8 cellular contexts compared by ENCODE assay signal in the genomic region with DNA sequence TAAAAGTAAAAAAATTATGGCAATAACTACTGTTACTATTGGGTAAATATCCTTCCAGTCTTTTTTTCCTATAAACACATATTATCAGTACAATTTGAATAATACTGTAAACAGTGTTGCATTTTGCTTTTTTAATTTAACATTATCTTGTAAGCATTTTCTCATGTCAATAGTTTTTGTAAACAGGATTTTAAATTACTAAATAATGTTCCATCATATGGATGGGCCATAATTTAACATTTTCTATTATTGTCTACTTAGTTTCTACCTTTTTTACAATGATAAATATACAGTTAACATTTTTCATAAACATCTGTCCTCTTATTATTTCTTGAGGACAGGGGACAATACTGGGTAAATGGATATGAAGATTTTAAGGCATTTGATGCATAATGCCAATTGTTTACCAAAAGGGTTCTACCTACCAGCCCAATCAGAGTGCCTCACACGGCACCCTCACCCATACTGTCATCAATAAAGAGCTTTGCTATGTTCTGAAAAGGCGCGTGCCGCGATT. TPM values are rescaled to one million over a fixed set of nuclear protein-coding genes. Genes with fewer than 3 reads are reported as not detected.
DNase-seq lines count a peak whose midpoint lies in the region; ATAC-seq and TF ChIP-seq lines count a peak whose summit lies in the region.

No MANE protein-coding gene starts in this region.

- no peaks in the 10 kb centered on the region for H3K9me3 ChIP-seq in iPS-15b (ENCODE audit: control insufficient read depth, insufficient read depth, low read length)

- peaks cover 4% of the 10 kb centered on the region for H3K4me1 ChIP-seq in iPS-15b (ENCODE audit: control insufficient read depth, insufficient read depth, low read length)

- peaks cover 46% of the 10 kb centered on the region for H3K4me1 Mint-ChIP-seq in HFFc6 (ENCODE audit: low read depth)
- H3K4me1 Mint-ChIP-seq in activated CD4-positive, alpha-beta memory T cell treated with anti-CD3 and anti-CD28 coated beads, Interleukin-2, amount 10 ng/mL, durations not matched to agents 7 days and 5 days = peaks cover 20% of the 10 kb centered on the region
- peaks cover 16 to 42% of the 10 kb centered on the region in 2 donors for H3K4me1 Mint-ChIP-seq in stimulated activated naive B cell treated with anti-CD40 and anti-IgM and Interleukin-4, amounts not matched to agents 10 μg/mL and 1 μg/mL and 100 μg/mL, for 72 hours

- peak overlapping the region; percentile 77 for H3K4me3 ChIP-seq in iPS-15b (ENCODE audit: low read depth, low read length)

- TF ChIP-seq CTCF in HFFc6 (IDR thresholded peaks at IDR 0.05) = no peak

- CTCF ChIA-PET in activated CD4-positive, alpha-beta memory T cell treated with anti-CD3 and anti-CD28 coated beads, Interleukin-2, amount 10 ng/mL, durations not matched to agents 7 days and 5 days (lab: Charles Lee) = interaction anchor here (0.5 to 2.8 kb wide), 2 partner anchors 20 to 673 kb away, joined by 4 to 12 read pairs; no protein-coding TSS in a partner anchor

- peaks cover 3% of the 10 kb centered on the region; the same call in 1 of the 2 replicates for H3K9me3 Mint-ChIP-seq in HFFc6
- H3K9me3 Mint-ChIP-seq in activated CD4-positive, alpha-beta memory T cell treated with anti-CD3 and anti-CD28 coated beads, Interleukin-2, amount 10 ng/mL, durations not matched to agents 7 days and 5 days = peaks cover 5% of the 10 kb centered on the region
- no peaks in the 10 kb centered on the region for H3K9me3 Mint-ChIP-seq in stimulated activated naive B cell treated with anti-CD40 and anti-IgM and Interleukin-4, amounts not matched to agents 10 μg/mL and 1 μg/mL and 100 μg/mL, for 72 hours

- H3K9ac ChIP-seq in iPS-15b (ENCODE audit: low read depth, low read length) = no peak overlapping the region

- POLR2A ChIA-PET in activated CD4-positive, alpha-beta memory T cell treated with anti-CD3 and anti-CD28 coated beads, Interleukin-2, amount 10 ng/mL, durations not matched to agents 7 days and 5 days (lab: Charles Lee) = interaction anchor here (2.5 kb wide), 1 partner anchor 21 kb away, joined by 9 read pairs; no protein-coding TSS in a partner anchor

- H3K27ac Mint-ChIP-seq in HFFc6 = peak overlapping the region; percentile 66
- H3K27ac Mint-ChIP-seq in activated CD4-positive, alpha-beta memory T cell treated with anti-CD3 and anti-CD28 coated beads, Interleukin-2, amount 10 ng/mL, durations not matched to agents 7 days and 5 days = peak overlapping the region; percentile 37
- peak overlapping the region; percentile 88 for H3K27ac Mint-ChIP-seq in stimulated activated naive B cell treated with anti-CD40 and anti-IgM and Interleukin-4, amounts not matched to agents 10 μg/mL and 1 μg/mL and 100 μg/mL, for 72 hours

- H3K4me3 Mint-ChIP-seq in HFFc6 = peak overlapping the region; percentile 95
- peak overlapping the region; percentile 86 for H3K4me3 Mint-ChIP-seq in activated CD4-positive, alpha-beta memory T cell treated with anti-CD3 and anti-CD28 coated beads, Interleukin-2, amount 10 ng/mL, durations not matched to agents 7 days and 5 days
- H3K4me3 Mint-ChIP-seq in stimulated activated naive B cell treated with anti-CD40 and anti-IgM and Interleukin-4, amounts not matched to agents 10 μg/mL and 1 μg/mL and 100 μg/mL, for 72 hours = peak overlapping the region; percentile 89 to 93

- no peaks in the 10 kb centered on the region for H3K36me3 ChIP-seq in iPS-15b (ENCODE audit: control insufficient read depth, insufficient read depth, low read length)

- H3K27me3 Mint-ChIP-seq in HFFc6 (ENCODE audit: insufficient read depth) = peaks cover 10% of the 10 kb centered on the region
- H3K27me3 Mint-ChIP-seq in activated CD4-positive, alpha-beta memory T cell treated with anti-CD3 and anti-CD28 coated beads, Interleukin-2, amount 10 ng/mL, durations not matched to agents 7 days and 5 days = peaks cover 55% of the 10 kb centered on the region
- H3K27me3 Mint-ChIP-seq in stimulated activated naive B cell treated with anti-CD40 and anti-IgM and Interleukin-4, amounts not matched to agents 10 μg/mL and 1 μg/mL and 100 μg/mL, for 72 hours = peaks cover 18 to 27% of the 10 kb centered on the region in 2 donors

- no peaks in the 10 kb centered on the region for H3K36me3 Mint-ChIP-seq in HFFc6 (ENCODE audit: low read depth)
- no peaks in the 10 kb centered on the region for H3K36me3 Mint-ChIP-seq in activated CD4-positive, alpha-beta memory T cell treated with anti-CD3 and anti-CD28 coated beads, Interleukin-2, amount 10 ng/mL, durations not matched to agents 7 days and 5 days (ENCODE audit: low read depth)
- peaks cover 0 to 3% of the 10 kb centered on the region in 2 donors for H3K36me3 Mint-ChIP-seq in stimulated activated naive B cell treated with anti-CD40 and anti-IgM and Interleukin-4, amounts not matched to agents 10 μg/mL and 1 μg/mL and 100 μg/mL, for 72 hours

- peaks cover 68% of the 10 kb centered on the region for H3K27me3 ChIP-seq in iPS-15b (ENCODE audit: control insufficient read depth, insufficient read depth, low read length)

- ATAC-seq in stimulated activated naive B cell treated with anti-CD40 and anti-IgM and Interleukin-4, amounts not matched to agents 10 μg/mL and 1 μg/mL and 100 μg/mL, for 72 hours (replicated peaks) = peak; percentile 24 to 49
- ATAC-seq in HG02798 (IDR thresholded peaks at IDR 0.05; ENCODE audit: poor library complexity, unreplicated experiment) = no peak

- DNase-seq in HFFc6 = no peak
- no peak for DNase-seq in activated CD4-positive, alpha-beta memory T cell treated with anti-CD3 and anti-CD28 coated beads, Interleukin-2, amount 10 ng/mL, durations not matched to agents 7 days and 5 days
- DNase-seq in stimulated activated naive B cell treated with anti-CD40 and anti-IgM and Interleukin-4, amounts not matched to agents 10 μg/mL and 1 μg/mL and 100 μg/mL, for 72 hours = no peak
- no peak for DNase-seq in stimulated activated CD4-positive, alpha-beta T cell treated with anti-CD3 and anti-CD28 coated beads, Interleukin-4, amount 100 ng/mL, for 4 hours
- DNase-seq in NCI-H446 (lab: John Stamatoyannopoulos, UW) = no peak
- no peak for DNase-seq in activated CD4-positive, alpha-beta T cell treated with anti-CD3 and anti-CD28 coated beads for 48 hours

RNA-seq across cellular contexts. Expression of a gene that starts 0.8 kb away (rescaled TPM):
- 10 to 100 TPM; 13.1 to 15.2 (median 14.0) TPM for total RNA-seq in HFFc6 (2021; fragmentation: NEBNext Ultra II Directional; extraction: Animal tissue kit (Norgen Biotek cat#: 25700))
- total RNA-seq in activated CD4-positive, alpha-beta memory T cell treated with anti-CD3 and anti-CD28 coated beads, Interleukin-2, amount 10 ng/mL, durations not matched to agents 7 days and 5 days = 1 to 10 TPM; 4.5 to 5.2 TPM

RNA-seq across cellular contexts. Expression of a gene that starts 43.4 kb away (rescaled TPM):
- total RNA-seq in HFFc6 (2021; fragmentation: NEBNext Ultra II Directional; extraction: Animal tissue kit (Norgen Biotek cat#: 25700)) = 10 to 100 TPM in 3 of 6 experiments, 1 to 10 TPM in 3; 5.4 to 13.5 (median 10.0) TPM
- not detected for total RNA-seq in activated CD4-positive, alpha-beta memory T cell treated with anti-CD3 and anti-CD28 coated beads, Interleukin-2, amount 10 ng/mL, durations not matched to agents 7 days and 5 days

RNA-seq across cellular contexts. Expression of a gene that starts 56.0 kb away (rescaled TPM):
- total RNA-seq in HFFc6 (2021; fragmentation: NEBNext Ultra II Directional; extraction: Animal tissue kit (Norgen Biotek cat#: 25700)) = under 1 TPM; 0.24 to 1.00 (median 0.69) TPM
- total RNA-seq in activated CD4-positive, alpha-beta memory T cell treated with anti-CD3 and anti-CD28 coated beads, Interleukin-2, amount 10 ng/mL, durations not matched to agents 7 days and 5 days = 1 to 10 TPM; 5.8 to 7.4 TPM

Comparison
In these comparisons a context has a peak if more than half of its experiments do, and no peak if none do; other contexts are left out.
1. H3K27ac Mint-ChIP-seq: peak in every context shown above with its lines; median percentile 88 in stimulated activated naive B cell treated with anti-CD40 and anti-IgM and Interleukin-4, amounts not matched to agents 10 μg/mL and 1 μg/mL and 100 μg/mL, for 72 hours; 66 in HFFc6; 37 in activated CD4-positive, alpha-beta memory T cell treated with anti-CD3 and anti-CD28 coated beads, Interleukin-2, amount 10 ng/mL, durations not matched to agents 7 days and 5 days.
2. RNA of a gene that starts 43.4 kb away (total RNA-seq): 5.4 to 13.5 TPM in HFFc6; not detected in activated CD4-positive, alpha-beta memory T cell treated with anti-CD3 and anti-CD28 coated beads, Interleukin-2, amount 10 ng/mL, durations not matched to agents 7 days and 5 days; every median in the first group is over 4 times any median in the second.
3. Peak in every context shown above with its lines, with median percentiles within 50 percentile points of each other: H3K4me3 Mint-ChIP-seq.